Comparison of ENCODE assay signal across 19 cellular contexts in genomic region chr1:10168912-10169514, GRCh38. TPM values are rescaled to one million over a fixed set of nuclear protein-coding genes. Genes with fewer than 3 reads are reported as not detected.
DNase-seq lines count a peak whose midpoint lies in the region; ATAC-seq lines count a peak whose summit lies in the region.
"Had no signal": no experiment of that assay in that cellular context is flagged by ENCODE, and none has a peak within 500 bp of the region (broad histone marks: within the 10 kb centered on the region; RNA-seq: fewer than 3 reads in every experiment).

No MANE protein-coding gene starts in this region.

- H3K4me1 ChIP-seq in aorta (ENCODE audit: control insufficient read depth in 1 of 2, insufficient read depth in 2 of 2, low read length in 2 of 2), result no peaks in the 10 kb centered on the region
- H3K4me1 ChIP-seq: vagina had no signal

- H3K27me3 Mint-ChIP-seq in activated naive CD4-positive, alpha-beta T cell treated with anti-CD3 and anti-CD28 coated beads, Interleukin-2, amount 50 U/mL, for 24 hours, result no peaks in the 10 kb centered on the region
- no peaks in the 10 kb centered on the region for H3K27me3 Mint-ChIP-seq in activated naive CD8-positive, alpha-beta T cell
- no peaks in the 10 kb centered on the region for H3K27me3 Mint-ChIP-seq in stimulated activated naive CD8-positive, alpha-beta T cell treated with anti-CD3 and anti-CD28 coated beads, Interleukin-15, amount 100 ng/mL, for 72 hours

- H3K36me3 Mint-ChIP-seq in activated naive CD4-positive, alpha-beta T cell treated with anti-CD3 and anti-CD28 coated beads, Interleukin-2, amount 50 U/mL, for 24 hours, result peaks cover 32% of the 10 kb centered on the region
- peaks cover 16% of the 10 kb centered on the region for H3K36me3 Mint-ChIP-seq in activated naive CD8-positive, alpha-beta T cell

- no peaks in the 10 kb centered on the region for H3K9me3 Mint-ChIP-seq in activated naive CD4-positive, alpha-beta T cell treated with anti-CD3 and anti-CD28 coated beads, Interleukin-2, amount 50 U/mL, for 24 hours
- no peaks in the 10 kb centered on the region for H3K9me3 Mint-ChIP-seq in activated naive CD8-positive, alpha-beta T cell (ENCODE audit: low read depth)
- H3K9me3 Mint-ChIP-seq in stimulated activated naive CD8-positive, alpha-beta T cell treated with anti-CD3 and anti-CD28 coated beads, Interleukin-15, amount 100 ng/mL, for 72 hours, result peaks cover 0 to 4% of the 10 kb centered on the region in 2 donors

- H3K4me3 ChIP-seq in aorta (ENCODE audit: low read length in 2 of 2), result no peak overlapping the region
- H3K4me3 ChIP-seq: skin epidermis, vagina had no signal

- peaks cover 19% of the 10 kb centered on the region for H3K4me1 Mint-ChIP-seq in activated naive CD4-positive, alpha-beta T cell treated with anti-CD3 and anti-CD28 coated beads, Interleukin-2, amount 50 U/mL, for 24 hours
- H3K4me1 Mint-ChIP-seq in activated naive CD8-positive, alpha-beta T cell (ENCODE audit: low read depth), result peaks cover 33% of the 10 kb centered on the region
- peaks cover 61% of the 10 kb centered on the region for H3K4me1 Mint-ChIP-seq in stimulated activated naive CD8-positive, alpha-beta T cell treated with anti-CD3 and anti-CD28 coated beads, Interleukin-15, amount 100 ng/mL, for 72 hours

- no peak overlapping the region for H3K27ac ChIP-seq in aorta (ENCODE audit: low read depth in 1 of 2, low read length in 2 of 2)
- H3K27ac ChIP-seq: vagina had no signal

- no peak for DNase-seq in activated naive CD4-positive, alpha-beta T cell treated with Interleukin-2 at 50 U/mL for 16 hours
- peak; percentile 35 for DNase-seq in MV-4-11 (lab: John Stamatoyannopoulos, UW)
- DNase-seq in stimulated activated naive CD8-positive, alpha-beta T cell treated with anti-CD3 and anti-CD28 coated beads, Interleukin-15, amount 100 ng/mL, for 72 hours, result peak in 1 of 2 donors; percentile 35
- DNase-seq in RPMI8226, result no peak
- no peak for DNase-seq in aorta
- DNase-seq: activated CD4-positive, CD25-positive, alpha-beta regulatory T cell treated with anti-CD3 and anti-CD28 coated beads, Interleukin-2, amount 50 U/mL, for 72 hours; activated gamma-delta T cell; effector CD4-positive, alpha-beta T cell; KG1; NCI-H1417; NCI-H2227 treated with DMSO at 0.1 percent for 48 hours; occipital lobe; Right ventricle myocardium superior; stimulated activated naive CD4-positive, alpha-beta T cell had no signal

- intact Hi-C loops in aorta (cut with DNase I), result no loop called here

- H3K4me3 Mint-ChIP-seq in activated naive CD4-positive, alpha-beta T cell treated with anti-CD3 and anti-CD28 coated beads, Interleukin-2, amount 50 U/mL, for 24 hours, result no peak overlapping the region
- H3K4me3 Mint-ChIP-seq in activated naive CD8-positive, alpha-beta T cell, result no peak overlapping the region
- H3K4me3 Mint-ChIP-seq in stimulated activated naive CD8-positive, alpha-beta T cell treated with anti-CD3 and anti-CD28 coated beads, Interleukin-15, amount 100 ng/mL, for 72 hours, result peak overlapping the region in 1 of 2 donors; percentile 75

- no peaks in the 10 kb centered on the region for H3K9me3 ChIP-seq in aorta (ENCODE audit: control insufficient read depth, low read length)
- H3K9me3 ChIP-seq: vagina had no signal

- peak; percentile 18 for ATAC-seq in stimulated activated naive CD8-positive, alpha-beta T cell treated with anti-CD3 and anti-CD28 coated beads, Interleukin-15, amount 100 ng/mL, for 72 hours
- ATAC-seq in HG02981 (IDR thresholded peaks at IDR 0.05; ENCODE audit: unreplicated experiment) (no peak), aorta (ENCODE audit: low FRiP score) (no peak)

- no peaks in the 10 kb centered on the region for H3K27me3 ChIP-seq in aorta (ENCODE audit: control insufficient read depth in 1 of 2, insufficient read depth in 2 of 2, low read length in 1 of 2)
- H3K27me3 ChIP-seq: vagina had no signal

- peaks cover 6 to 11% of the 10 kb centered on the region in 2 donors for H3K36me3 ChIP-seq in aorta (ENCODE audit: control insufficient read depth in 1 of 2, insufficient read depth in 2 of 2, low read length in 1 of 2)

- peak overlapping the region; percentile 30 for H3K27ac Mint-ChIP-seq in activated naive CD4-positive, alpha-beta T cell treated with anti-CD3 and anti-CD28 coated beads, Interleukin-2, amount 50 U/mL, for 24 hours
- H3K27ac Mint-ChIP-seq in activated naive CD8-positive, alpha-beta T cell, result peak overlapping the region; percentile 93
- H3K27ac Mint-ChIP-seq in stimulated activated naive CD8-positive, alpha-beta T cell treated with anti-CD3 and anti-CD28 coated beads, Interleukin-15, amount 100 ng/mL, for 72 hours, result peak overlapping the region; percentile 98 to 100

- 90 to 93% methylated on average over 7 of the region's 7 CpGs for WGBS in aorta, 2 donors

RNA-seq across cellular contexts. Expression of gene KIF1B, which starts 41.4 kb away (rescaled TPM):
- 10 to 100 TPM; 60.0 to 67.6 TPM for total RNA-seq in aorta
- 10 to 100 TPM in 1 of 2 donors, 1 to 10 TPM in 1; 7.4 to 10.2 TPM for polyA plus RNA-seq in aorta

Comparison
In these comparisons a context has a peak if more than half of its experiments do, and no peak if none do; other contexts are left out.
1. H3K27ac Mint-ChIP-seq: peak in every context shown above with its lines; median percentile 99 in stimulated activated naive CD8-positive, alpha-beta T cell treated with anti-CD3 and anti-CD28 coated beads, Interleukin-15, amount 100 ng/mL, for 72 hours; 93 in activated naive CD8-positive, alpha-beta T cell; 30 in activated naive CD4-positive, alpha-beta T cell treated with anti-CD3 and anti-CD28 coated beads, Interleukin-2, amount 50 U/mL, for 24 hours.